In the genomic region with DNA sequence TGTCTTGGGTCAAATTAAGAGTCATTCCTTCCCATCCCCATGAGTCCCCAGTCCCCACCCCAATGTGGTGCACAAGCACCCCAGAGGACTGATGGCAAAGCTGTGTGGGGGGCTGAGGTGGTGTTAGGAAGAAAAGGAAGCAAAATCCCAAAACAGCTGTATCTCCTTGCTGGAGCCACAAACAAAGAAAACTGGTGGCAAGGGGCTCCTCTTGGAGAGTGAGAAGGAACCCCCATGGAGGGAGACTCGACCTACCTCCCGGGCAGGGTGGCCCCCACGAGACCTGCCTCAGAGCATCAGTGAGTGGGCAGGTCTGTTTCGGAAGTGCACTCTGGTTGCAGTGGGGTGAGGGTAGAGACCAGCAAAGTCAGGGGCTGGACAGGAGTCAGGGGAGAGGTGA, we compare ENCODE assay signal across 1 cellular context.
TF ChIP-seq lines count a peak whose summit lies in the region.

No MANE protein-coding gene starts in this region.

TF ChIP-seq in WTC11, 78 proteins besides CTCF, POLR2A, EP300 and RAD21 (continued from another document):
- TF ChIP-seq, protein P1, sequence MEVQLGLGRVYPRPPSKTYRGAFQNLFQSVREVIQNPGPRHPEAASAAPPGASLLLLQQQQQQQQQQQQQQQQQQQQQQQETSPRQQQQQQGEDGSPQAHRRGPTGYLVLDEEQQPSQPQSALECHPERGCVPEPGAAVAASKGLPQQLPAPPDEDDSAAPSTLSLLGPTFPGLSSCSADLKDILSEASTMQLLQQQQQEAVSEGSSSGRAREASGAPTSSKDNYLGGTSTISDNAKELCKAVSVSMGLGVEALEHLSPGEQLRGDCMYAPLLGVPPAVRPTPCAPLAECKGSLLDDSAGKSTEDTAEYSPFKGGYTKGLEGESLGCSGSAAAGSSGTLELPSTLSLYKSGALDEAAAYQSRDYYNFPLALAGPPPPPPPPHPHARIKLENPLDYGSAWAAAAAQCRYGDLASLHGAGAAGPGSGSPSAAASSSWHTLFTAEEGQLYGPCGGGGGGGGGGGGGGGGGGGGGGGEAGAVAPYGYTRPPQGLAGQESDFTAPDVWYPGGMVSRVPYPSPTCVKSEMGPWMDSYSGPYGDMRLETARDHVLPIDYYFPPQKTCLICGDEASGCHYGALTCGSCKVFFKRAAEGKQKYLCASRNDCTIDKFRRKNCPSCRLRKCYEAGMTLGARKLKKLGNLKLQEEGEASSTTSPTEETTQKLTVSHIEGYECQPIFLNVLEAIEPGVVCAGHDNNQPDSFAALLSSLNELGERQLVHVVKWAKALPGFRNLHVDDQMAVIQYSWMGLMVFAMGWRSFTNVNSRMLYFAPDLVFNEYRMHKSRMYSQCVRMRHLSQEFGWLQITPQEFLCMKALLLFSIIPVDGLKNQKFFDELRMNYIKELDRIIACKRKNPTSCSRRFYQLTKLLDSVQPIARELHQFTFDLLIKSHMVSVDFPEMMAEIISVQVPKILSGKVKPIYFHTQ (CRISPR knock-in tag; IDR thresholded peaks at IDR 0.05): no peak
- TF ChIP-seq ZNF138 (CRISPR knock-in tag; conservative IDR thresholded peaks at IDR 0.05) (no peak), TCF7 (CRISPR knock-in tag; IDR thresholded peaks at IDR 0.05; ENCODE audit: low read depth) (no peak), ZNF396 (CRISPR knock-in tag; IDR thresholded peaks at IDR 0.05; ENCODE audit: borderline replicate concordance) (no peak), ZNF121 (CRISPR knock-in tag; IDR thresholded peaks at IDR 0.05) (no peak)
- TF ChIP-seq, protein P2, sequence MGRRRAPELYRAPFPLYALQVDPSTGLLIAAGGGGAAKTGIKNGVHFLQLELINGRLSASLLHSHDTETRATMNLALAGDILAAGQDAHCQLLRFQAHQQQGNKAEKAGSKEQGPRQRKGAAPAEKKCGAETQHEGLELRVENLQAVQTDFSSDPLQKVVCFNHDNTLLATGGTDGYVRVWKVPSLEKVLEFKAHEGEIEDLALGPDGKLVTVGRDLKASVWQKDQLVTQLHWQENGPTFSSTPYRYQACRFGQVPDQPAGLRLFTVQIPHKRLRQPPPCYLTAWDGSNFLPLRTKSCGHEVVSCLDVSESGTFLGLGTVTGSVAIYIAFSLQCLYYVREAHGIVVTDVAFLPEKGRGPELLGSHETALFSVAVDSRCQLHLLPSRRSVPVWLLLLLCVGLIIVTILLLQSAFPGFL (CRISPR knock-in tag; IDR thresholded peaks at IDR 0.05; ENCODE audit: borderline replicate concordance): no peak
- TF ChIP-seq, protein P3, sequence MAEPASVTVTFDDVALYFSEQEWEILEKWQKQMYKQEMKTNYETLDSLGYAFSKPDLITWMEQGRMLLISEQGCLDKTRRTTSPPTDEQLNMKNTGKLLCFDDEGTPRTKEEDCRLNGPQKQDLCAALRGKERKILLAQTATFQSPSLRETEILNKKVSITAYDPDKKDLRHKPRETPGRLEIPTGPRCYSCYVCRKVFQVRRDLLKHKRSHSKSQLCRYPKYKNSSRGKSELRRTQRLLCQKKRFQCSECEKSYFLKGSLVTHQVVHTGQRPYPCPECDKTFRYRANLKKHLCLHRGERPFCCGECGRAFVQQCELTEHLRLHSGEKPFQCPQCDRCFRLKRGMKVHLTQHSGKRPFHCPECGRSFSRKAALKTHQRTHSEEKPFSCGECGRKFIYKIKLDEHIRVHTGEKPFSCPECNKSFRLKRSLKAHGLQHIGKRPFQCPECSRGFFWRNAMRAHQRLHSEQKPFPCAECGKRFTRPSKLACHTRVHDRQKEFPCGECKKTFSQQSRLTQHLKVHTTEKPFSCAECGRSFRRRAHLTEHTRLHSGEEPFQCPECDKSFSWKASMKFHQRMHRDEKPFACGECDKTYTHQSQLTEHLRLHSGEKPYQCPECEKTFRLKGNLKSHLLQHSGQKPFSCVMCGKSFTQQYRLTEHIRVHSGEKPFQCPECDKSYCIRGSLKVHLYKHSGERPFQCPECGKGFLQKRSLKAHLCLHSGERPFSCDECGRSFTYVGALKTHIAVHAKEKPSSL (CRISPR knock-in tag; conservative IDR thresholded peaks at IDR 0.05): no peak
